In genomic region chr1:2199042-2199810, GRCh38 we compare ENCODE assay signal across 9 cellular contexts. TPM values are rescaled to one million over a fixed set of nuclear protein-coding genes. Genes with fewer than 3 reads are reported as not detected.
A peak's percentile ranks its signal among the peaks of the same experiment; 100 is the strongest.
DNase-seq lines count a peak whose midpoint lies in the region; ATAC-seq and TF ChIP-seq lines count a peak whose summit lies in the region.
"Had no signal": no experiment of that assay in that cellular context is flagged by ENCODE, and none has a peak within 500 bp of the region (broad histone marks: within the 10 kb centered on the region; RNA-seq: fewer than 3 reads in every experiment).

No MANE protein-coding gene starts in this region.

- POLR2A ChIA-PET in BJ (lab: Charles Lee) = interaction anchor here (0.6 kb wide), 4 partner anchors 71 to 334 kb away, joined by 3 to 26 read pairs (median 13); no protein-coding TSS in a partner anchor

- H3K36me3 Mint-ChIP-seq in activated T-cell treated with anti-CD3 and anti-CD28 coated beads, Interleukin-2, amount 50 U/mL, for 24 hours (ENCODE audit: low read depth) = no peaks in the 10 kb centered on the region

- H3K4me1 ChIP-seq in esophagus (ENCODE audit: control insufficient read depth in 2 of 2, insufficient read depth in 2 of 2, low read length in 1 of 2) = peaks cover 4 to 15% of the 10 kb centered on the region in 2 donors

- 7 to 9% methylated on average over 20 to 24 of the region's 24 CpGs for WGBS in esophagus, 2 donors

- no peaks in the 10 kb centered on the region for H3K9me3 ChIP-seq in esophagus (ENCODE audit: control insufficient read depth in 2 of 2, insufficient read depth in 1 of 2, low read depth in 1 of 2, low read length in 1 of 2)

- H3K27ac Mint-ChIP-seq in activated T-cell treated with anti-CD3 and anti-CD28 coated beads, Interleukin-2, amount 50 U/mL, for 24 hours = peak overlapping the region; percentile 92

- peak overlapping the region; percentile 90 for H3K4me3 Mint-ChIP-seq in activated T-cell treated with anti-CD3 and anti-CD28 coated beads, Interleukin-2, amount 50 U/mL, for 24 hours

- H3K36me3 ChIP-seq in BJ (ENCODE audit: control insufficient read depth, insufficient read depth, low read length) (no peaks in the 10 kb centered on the region), H7 (replicated peaks; ENCODE audit: control insufficient read depth, insufficient read depth, low read length) (no peaks in the 10 kb centered on the region), esophagus (ENCODE audit: control insufficient read depth in 2 of 2, insufficient read depth in 2 of 2, low read length in 1 of 2) (no peaks in the 10 kb centered on the region)

- peak overlapping the region; percentile 32 for H3K4me3 ChIP-seq in BJ (ENCODE audit: low read depth, low read length)
- H3K4me3 ChIP-seq in H7 (ENCODE audit: insufficient read depth, low read depth, low read length) = peak overlapping the region; percentile 46
- peak overlapping the region; percentile 26 to 39 for H3K4me3 ChIP-seq in esophagus (ENCODE audit: low read depth in 1 of 2, low read length in 2 of 2)

- H3K27me3 ChIP-seq in BJ (ENCODE audit: control insufficient read depth, insufficient read depth, low read length) (no peaks in the 10 kb centered on the region), H7 (ENCODE audit: control insufficient read depth, insufficient read depth, low read length) (no peaks in the 10 kb centered on the region; the same call in 1 of the 2 replicates), esophagus (ENCODE audit: control insufficient read depth in 1 of 2, insufficient read depth in 2 of 2, low read length in 2 of 2) (no peaks in the 10 kb centered on the region)

- CTCF ChIA-PET in BJ (lab: Yijun Ruan, JAX) = interaction anchor here (0.6 to 13.2 kb wide), 7 partner anchors 10 to 209 kb away, joined by 3 to 328 read pairs (median 4); partner anchors contain the start of genes MORN1 and RER1

- peak overlapping the region; percentile 81 to 91 for H3K27ac ChIP-seq in esophagus (ENCODE audit: low read depth in 2 of 2, low read length in 1 of 2)
- H3K27ac ChIP-seq: KMS-11 had no signal

- 0 out of 2 replicates have a peak, but pooled peaks have one; percentile 18 for TF ChIP-seq CTCF in BJ (IDR thresholded peaks at IDR 0.05; ENCODE audit: insufficient read depth, low read depth, low read length)

- peaks cover 25% of the 10 kb centered on the region for H3K4me1 Mint-ChIP-seq in activated T-cell treated with anti-CD3 and anti-CD28 coated beads, Interleukin-2, amount 50 U/mL, for 24 hours (ENCODE audit: low read depth)

- no peaks in the 10 kb centered on the region for H3K9me3 Mint-ChIP-seq in activated T-cell treated with anti-CD3 and anti-CD28 coated beads, Interleukin-2, amount 50 U/mL, for 24 hours

- H3K27me3 Mint-ChIP-seq in activated T-cell treated with anti-CD3 and anti-CD28 coated beads, Interleukin-2, amount 50 U/mL, for 24 hours = no peaks in the 10 kb centered on the region

- peak; percentile 74 for DNase-seq in BJ (ENCODE audit: low read depth)
- DNase-seq in H7 = peak; percentile 95
- peak; percentile 70 for DNase-seq in NOMO-1 treated with dmso at 0.1 percent for 144 hours (lab: John Stamatoyannopoulos, UW; ENCODE audit: unreplicated experiment)
- DNase-seq in activated T-cell treated with anti-CD3 and anti-CD28 coated beads, Interleukin-2, amount 50 U/mL, for 24 hours = peak; percentile 85
- peak; percentile 89 for DNase-seq in mucosa of gallbladder (ENCODE audit: low spot score)
- DNase-seq in stimulated activated CD8-positive, alpha-beta memory T cell treated with anti-CD3 and anti-CD28 coated beads, Interleukin-4, amount 100 ng/mL, for 4 hours (ENCODE audit: low read depth in 2 of 2, low spot score in 1 of 2) = peak; percentile 54 to 72

- ATAC-seq in HG02571 (IDR thresholded peaks at IDR 0.05; ENCODE audit: unreplicated experiment) = no peak

RNA-seq across cellular contexts. Expression of gene FAAP20, which starts 4.7 kb away (rescaled TPM):
- 11.9 and 18.7 TPM in 2 replicates for polyA plus RNA-seq in BJ (2011; rRNA removed)
- polyA minus RNA-seq in BJ (2011; rRNA and poly(A)+ RNA removed) = 4.3 and 4.8 TPM in 2 replicates
- 60.5 and 69.9 TPM in 2 replicates for total RNA-seq in H7 (2014; rRNA removed; shearing (Covaris generic))
- polyA plus RNA-seq in esophagus = 10 to 100 TPM; 32.9 to 44.8 TPM
- 74.2 TPM for total RNA-seq in mucosa of gallbladder

RNA-seq across cellular contexts. Expression of gene SKI, which starts 28.9 kb away (rescaled TPM):
- 5.1 and 6.3 TPM in 2 replicates for polyA plus RNA-seq in BJ (2011; rRNA removed)
- polyA minus RNA-seq in BJ (2011; rRNA and poly(A)+ RNA removed) = 6.2 and 10.7 TPM in 2 replicates
- 29.2 and 29.9 TPM in 2 replicates for total RNA-seq in H7 (2014; rRNA removed; shearing (Covaris generic))
- polyA plus RNA-seq in esophagus = 10 to 100 TPM; 11.5 to 12.8 TPM
- total RNA-seq in mucosa of gallbladder = 78.9 TPM
